ENCODE assay signal across 1 cellular context in genomic region chr18:74529811-74530583, GRCh38.
TF ChIP-seq lines count a peak whose summit lies in the region.

No MANE protein-coding gene starts in this region.

TF ChIP-seq in HepG2, 621 proteins besides CTCF, POLR2A, EP300 and RAD21:
- TF ChIP-seq HNF1A (IDR thresholded peaks at IDR 0.05; ENCODE audit: low read depth) = no peak
- no peak for TF ChIP-seq HNF1A (CRISPR knock-in tag; IDR thresholded peaks at IDR 0.05; ENCODE audit: borderline replicate concordance)
- no peak for TF ChIP-seq LCORL (IDR thresholded peaks at IDR 0.05)
- no peak for TF ChIP-seq LCORL (CRISPR knock-in tag; IDR thresholded peaks at IDR 0.05)
- no peak for TF ChIP-seq TGIF2 (CRISPR knock-in tag; IDR thresholded peaks at IDR 0.05)
- no peak for TF ChIP-seq MATR3 (CRISPR knock-in tag; IDR thresholded peaks at IDR 0.05)
- no peak for TF ChIP-seq KLF13 (CRISPR knock-in tag; IDR thresholded peaks at IDR 0.05)
- TF ChIP-seq MTF2 (CRISPR knock-in tag; IDR thresholded peaks at IDR 0.05; ENCODE audit: borderline replicate concordance) = no peak
- TF ChIP-seq ZFP90 (CRISPR knock-in tag; IDR thresholded peaks at IDR 0.05; ENCODE audit: borderline replicate concordance) = no peak
- TF ChIP-seq RXRB (CRISPR knock-in tag; IDR thresholded peaks at IDR 0.05; ENCODE audit: borderline replicate concordance) = no peak
- TF ChIP-seq ZNF670 (CRISPR knock-in tag; IDR thresholded peaks at IDR 0.05; ENCODE audit: borderline replicate concordance) = no peak
- no peak for TF ChIP-seq POLR2AphosphoS2 (IDR thresholded peaks at IDR 0.05; ENCODE audit: low read depth, low read length)
- TF ChIP-seq ZNF446 (CRISPR knock-in tag; IDR thresholded peaks at IDR 0.05) = no peak
- TF ChIP-seq ZNF362 (CRISPR knock-in tag; IDR thresholded peaks at IDR 0.05; ENCODE audit: borderline replicate concordance) = no peak
- no peak for TF ChIP-seq MBD4 (IDR thresholded peaks at IDR 0.05; ENCODE audit: borderline replicate concordance, low read length)
